ENCODE assay signal across 1 cellular context in the genomic region with DNA sequence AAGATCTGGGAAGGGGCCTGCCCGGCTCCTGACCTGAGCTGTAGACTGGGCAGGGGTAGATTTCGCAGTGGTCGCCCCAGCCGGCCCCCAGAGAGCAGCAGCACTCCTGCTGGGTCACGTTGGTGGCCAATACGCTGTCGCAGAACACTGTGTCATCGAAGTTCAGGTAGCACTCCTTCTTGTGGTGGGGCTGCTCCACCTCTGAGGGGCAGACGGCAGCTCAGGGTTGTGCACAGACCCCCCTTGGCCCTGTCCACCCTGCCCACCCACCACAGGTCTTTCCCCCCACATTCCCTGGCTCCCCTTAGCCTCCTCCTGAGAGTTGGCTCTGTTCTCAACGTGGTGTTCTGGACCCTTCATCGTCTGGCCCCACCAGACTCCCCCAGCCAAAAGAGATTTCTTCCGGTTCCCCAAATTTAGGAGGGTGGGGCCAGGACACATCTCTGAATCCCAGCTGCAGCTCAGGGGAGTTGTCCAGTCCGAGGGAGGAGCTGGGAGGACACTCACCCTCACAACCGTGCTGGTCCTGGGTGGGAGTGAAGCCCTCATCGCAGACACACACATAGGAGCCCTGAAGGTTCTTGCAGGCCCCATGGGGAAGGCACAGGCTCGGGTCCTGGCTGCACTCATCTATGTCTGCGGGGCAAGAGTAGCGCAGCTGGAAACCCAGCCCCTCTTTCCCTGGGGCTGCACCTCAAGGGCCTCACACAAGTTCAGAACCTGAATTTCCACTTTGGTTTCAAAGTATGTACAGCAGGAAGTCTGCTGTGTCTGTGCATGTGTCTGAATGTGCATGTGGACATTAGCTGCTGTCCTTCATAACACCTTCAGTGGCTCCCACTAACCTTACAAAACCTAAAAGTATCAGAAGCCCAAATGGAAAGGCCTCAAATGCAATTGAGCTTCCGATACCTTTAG.
TF ChIP-seq lines count a peak whose summit lies in the region.

No MANE protein-coding gene starts in this region.

TF ChIP-seq in liver, 16 proteins besides CTCF, POLR2A, EP300 and RAD21 (continued from another document):
- TF ChIP-seq, protein P1, sequence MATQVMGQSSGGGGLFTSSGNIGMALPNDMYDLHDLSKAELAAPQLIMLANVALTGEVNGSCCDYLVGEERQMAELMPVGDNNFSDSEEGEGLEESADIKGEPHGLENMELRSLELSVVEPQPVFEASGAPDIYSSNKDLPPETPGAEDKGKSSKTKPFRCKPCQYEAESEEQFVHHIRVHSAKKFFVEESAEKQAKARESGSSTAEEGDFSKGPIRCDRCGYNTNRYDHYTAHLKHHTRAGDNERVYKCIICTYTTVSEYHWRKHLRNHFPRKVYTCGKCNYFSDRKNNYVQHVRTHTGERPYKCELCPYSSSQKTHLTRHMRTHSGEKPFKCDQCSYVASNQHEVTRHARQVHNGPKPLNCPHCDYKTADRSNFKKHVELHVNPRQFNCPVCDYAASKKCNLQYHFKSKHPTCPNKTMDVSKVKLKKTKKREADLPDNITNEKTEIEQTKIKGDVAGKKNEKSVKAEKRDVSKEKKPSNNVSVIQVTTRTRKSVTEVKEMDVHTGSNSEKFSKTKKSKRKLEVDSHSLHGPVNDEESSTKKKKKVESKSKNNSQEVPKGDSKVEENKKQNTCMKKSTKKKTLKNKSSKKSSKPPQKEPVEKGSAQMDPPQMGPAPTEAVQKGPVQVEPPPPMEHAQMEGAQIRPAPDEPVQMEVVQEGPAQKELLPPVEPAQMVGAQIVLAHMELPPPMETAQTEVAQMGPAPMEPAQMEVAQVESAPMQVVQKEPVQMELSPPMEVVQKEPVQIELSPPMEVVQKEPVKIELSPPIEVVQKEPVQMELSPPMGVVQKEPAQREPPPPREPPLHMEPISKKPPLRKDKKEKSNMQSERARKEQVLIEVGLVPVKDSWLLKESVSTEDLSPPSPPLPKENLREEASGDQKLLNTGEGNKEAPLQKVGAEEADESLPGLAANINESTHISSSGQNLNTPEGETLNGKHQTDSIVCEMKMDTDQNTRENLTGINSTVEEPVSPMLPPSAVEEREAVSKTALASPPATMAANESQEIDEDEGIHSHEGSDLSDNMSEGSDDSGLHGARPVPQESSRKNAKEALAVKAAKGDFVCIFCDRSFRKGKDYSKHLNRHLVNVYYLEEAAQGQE (IDR thresholded peaks at IDR 0.05) = no peak
- TF ChIP-seq SP1 (IDR thresholded peaks at IDR 0.05) (no peak), YY1 (IDR thresholded peaks at IDR 0.05) (no peak), FOXA2 (IDR thresholded peaks at IDR 0.05) (no peak), EGR1 (IDR thresholded peaks at IDR 0.05; ENCODE audit: low read depth in 2 of 2) (no peak), HNF4G (IDR thresholded peaks at IDR 0.05) (no peak), RXRA (IDR thresholded peaks at IDR 0.05) (no peak), GABPA (IDR thresholded peaks at IDR 0.05 in 1 of 2, conservative IDR thresholded peaks at IDR 0.05 in 1 of 2) (no peak)
